19 cellular contexts compared by ENCODE assay signal in genomic region chr5:78543916-78544315, GRCh38.
DNase-seq lines count a peak whose midpoint lies in the region; ATAC-seq, FAIRE-seq and TF ChIP-seq lines count a peak whose summit lies in the region.
"Had no signal": no experiment of that assay in that cellular context is flagged by ENCODE, and none has a peak within 500 bp of the region (broad histone marks: within the 10 kb centered on the region; RNA-seq: fewer than 3 reads in every experiment).

No MANE protein-coding gene starts in this region.

- H4K91ac ChIP-seq in IMR-90 (ENCODE audit: insufficient read depth, low read depth, low read length) (no peak overlapping the region), H1 (replicated peaks; ENCODE audit: insufficient read length, low read length) (peak overlapping the region; percentile 36)

- peaks cover 23% of the 10 kb centered on the region for H3K36me3 Mint-ChIP-seq in osteocyte (ENCODE audit: unreplicated experiment)
- H3K36me3 Mint-ChIP-seq: CD4-positive, CD25-positive, alpha-beta regulatory T cell had no signal

- DNase-seq in NCI-H2171 treated with DMSO at 0.1 percent for 48 hours (lab: John Stamatoyannopoulos, UW) (peak; percentile 3), NCI-H2171 (lab: John Stamatoyannopoulos, UW) (no peak), IMR-90 (no peak), H1 (ENCODE audit: low read depth in 1 of 2, low spot score in 2 of 2) (no peak), osteocyte (ENCODE audit: extremely low spot score, unreplicated experiment) (peak; percentile 60), tibial nerve (ENCODE audit: low spot score in 2 of 2) (no peak), cerebellar cortex (ENCODE audit: low spot score) (no peak)
- DNase-seq: Karpas-422, MM.1S, NCI-H1092 treated with DMSO at 0.1 percent for 48 hours, NCI-H1694, NCI-H2107, NCI-H526 treated with DMSO at 0.1 percent for 48 hours had no signal

- no peak overlapping the region for H3K4me3 Mint-ChIP-seq in osteocyte (ENCODE audit: unreplicated experiment)
- H3K4me3 Mint-ChIP-seq: B cell; CD4-positive, CD25-positive, alpha-beta regulatory T cell had no signal

- H3K79me1 ChIP-seq in IMR-90 (ENCODE audit: low read depth in 1 of 2, low read length in 2 of 2): peaks cover 44 to 87% of the 10 kb centered on the region in 2 experiments
- peaks cover 2% of the 10 kb centered on the region; the same call in 1 of the 2 replicates for H3K79me1 ChIP-seq in H1 (ENCODE audit: low read depth, low read length)

- no peak overlapping the region for H2BK12ac ChIP-seq in H1 (ENCODE audit: low read depth, low read length)

- in situ Hi-C loops in IMR-90 (cut with MboI; ENCODE audit: low sequenced_read_pairs): no loop called here

- TF ChIP-seq RAD21 in IMR-90 (IDR thresholded peaks at IDR 0.05; ENCODE audit: low read length) (no peak), H1 (IDR thresholded peaks at IDR 0.05 in 1 of 2, conservative IDR thresholded peaks at IDR 0.05 in 1 of 2; ENCODE audit: low read depth in 2 of 2, low read length in 2 of 2) (no peak)

- H3K23ac ChIP-seq in IMR-90 (ENCODE audit: low read depth, low read length) (no peak overlapping the region), H1 (ENCODE audit: insufficient read length) (no peak overlapping the region)

- peaks cover 0 to 32% of the 10 kb centered on the region in 2 experiments; a peak in 3 of 4 replicates for H3K79me2 ChIP-seq in H1 (ENCODE audit: control insufficient read depth in 1 of 2, insufficient read depth in 2 of 2, low read length in 2 of 2)

- H2BK5ac ChIP-seq in IMR-90 (ENCODE audit: low read depth, low read length, poor library complexity, severe bottlenecking): no peak overlapping the region
- peak overlapping the region; percentile 13; the same call in 1 of the 2 replicates for H2BK5ac ChIP-seq in H1 (ENCODE audit: low read depth, low read length)

- no peak overlapping the region for H4K5ac ChIP-seq in IMR-90 (ENCODE audit: low read depth, low read length)
- no peak overlapping the region for H4K5ac ChIP-seq in H1 (ENCODE audit: insufficient read length, low read depth, low read length)

- H3K36me3 ChIP-seq in IMR-90 (ENCODE audit: control insufficient read depth, insufficient read depth, low read length) (peaks cover 9% of the 10 kb centered on the region), H1 (ENCODE audit: control insufficient read depth in 2 of 4, insufficient read depth in 4 of 4, low read length in 3 of 4) (no peaks in the 10 kb centered on the region), tibial nerve (no peaks in the 10 kb centered on the region)
- H3K36me3 ChIP-seq: HAP-1 had no signal

- H3K9ac ChIP-seq in IMR-90 (ENCODE audit: low read depth, low read length) (no peak overlapping the region), H1 (replicated peaks in 1 of 4; ENCODE audit: extremely low read depth in 1 of 4, low read depth in 3 of 4, low read length in 3 of 4) (no peak overlapping the region)

- no peaks in the 10 kb centered on the region for H3K27me3 Mint-ChIP-seq in osteocyte (ENCODE audit: unreplicated experiment)
- H3K27me3 Mint-ChIP-seq: B cell had no signal

- POLR2A ChIA-PET in IMR-90 (lab: Charles Lee; ENCODE audit: unreplicated experiment) (no interaction called here), H1 (lab: Charles Lee; ENCODE audit: partially characterized antibody) (no interaction called here)

- H3K4me1 ChIP-seq in IMR-90 (ENCODE audit: control insufficient read depth, insufficient read depth, low read length) (peaks cover 32% of the 10 kb centered on the region), H1 (replicated peaks in 1 of 4; ENCODE audit: control insufficient read depth in 3 of 4, insufficient read depth in 4 of 4, low read length in 3 of 4) (peaks cover 10 to 29% (median 17%) of the 10 kb centered on the region in 4 experiments), tibial nerve (peaks cover 0 to 90% (median 48%) of the 10 kb centered on the region in 4 donors)
- H3K4me1 ChIP-seq: HAP-1 had no signal

- H3K18ac ChIP-seq in IMR-90 (ENCODE audit: low read depth, low read length): no peak overlapping the region
- H3K18ac ChIP-seq in H1 (ENCODE audit: extremely low read depth, low read length): no peak overlapping the region

- TF ChIP-seq CTCF in IMR-90 (conservative IDR thresholded peaks at IDR 0.05; ENCODE audit: low read depth, low read length): no peak
- no peak for TF ChIP-seq CTCF in H1 (IDR thresholded peaks at IDR 0.05; ENCODE audit: control extremely low read depth in 1 of 3, insufficient read depth in 1 of 3, low read depth in 1 of 3, low read length in 3 of 3)
- no peak for TF ChIP-seq CTCF in osteocyte (IDR thresholded peaks at IDR 0.05)
- no peak for TF ChIP-seq CTCF in tibial nerve (IDR thresholded peaks at IDR 0.05)

- peaks cover 21% of the 10 kb centered on the region; the same call in 1 of the 2 replicates for H4K20me1 ChIP-seq in IMR-90 (ENCODE audit: insufficient read depth, low read length)
- no peaks in the 10 kb centered on the region for H4K20me1 ChIP-seq in H1 (replicated peaks in 1 of 2; ENCODE audit: control insufficient read depth in 1 of 2, insufficient read depth in 2 of 2, low read length in 2 of 2)

- H3K23me2 ChIP-seq in H1 (ENCODE audit: low read depth, low read length): no peaks in the 10 kb centered on the region; the same call in 1 of the 2 replicates

- H3K14ac ChIP-seq in IMR-90 (replicated peaks; ENCODE audit: low read depth, low read length): no peak overlapping the region
- H3K14ac ChIP-seq in H1 (ENCODE audit: insufficient read length): no peak overlapping the region

- TF ChIP-seq POLR2A in IMR-90 (IDR thresholded peaks at IDR 0.05; ENCODE audit: low read depth, low read length): no peak
- TF ChIP-seq POLR2A in H1 (IDR thresholded peaks at IDR 0.05; ENCODE audit: control extremely low read depth in 1 of 2, low read depth in 2 of 2, low read length in 2 of 2): no peak
- no peak for TF ChIP-seq POLR2A in tibial nerve (IDR thresholded peaks at IDR 0.05)

- dilution Hi-C loops in IMR-90 (cut with HindIII; ENCODE audit: low sequenced_read_pairs, unreplicated experiment): no loop called here

- CTCF ChIA-PET in IMR-90 (lab: Yijun Ruan, JAX) (interaction anchor here (1.1 kb wide), 1 partner anchor 83 kb away, joined by 4 read pairs; no protein-coding TSS in a partner anchor), H1 (lab: Charles Lee; ENCODE audit: partially characterized antibody) (interaction anchor here (0.9 to 2.0 kb wide), 7 partner anchors 9 to 355 kb away, joined by 3 to 9 read pairs (median 4); no protein-coding TSS in a partner anchor)

- H4K8ac ChIP-seq in IMR-90 (ENCODE audit: low read depth in 2 of 2, low read length in 2 of 2) (no peak overlapping the region), H1 (ENCODE audit: extremely low read depth, insufficient read depth, low read length) (no peak overlapping the region)

- H3K9me1 ChIP-seq in IMR-90 (ENCODE audit: insufficient read depth, low read length): peaks cover 30% of the 10 kb centered on the region

- H3K4me3 ChIP-seq in IMR-90 (ENCODE audit: insufficient read depth, low read depth, low read length) (no peak overlapping the region), H1 (ENCODE audit: extremely low read depth in 1 of 4, insufficient read depth in 2 of 4, low read depth in 3 of 4, low read length in 4 of 4) (no peak overlapping the region), tibial nerve (no peak overlapping the region)
- H3K4me3 ChIP-seq: HAP-1 had no signal

- H2AFZ ChIP-seq in IMR-90 (replicated peaks; ENCODE audit: low read length, poor library complexity) (no peak overlapping the region), H1 (ENCODE audit: low read length) (no peak overlapping the region)

- peak overlapping the region; percentile 64 for H3K27ac Mint-ChIP-seq in osteocyte (ENCODE audit: unreplicated experiment)
- H3K27ac Mint-ChIP-seq: B cell had no signal

- WGBS in IMR-90 (ENCODE audit: extremely low coverage in 2 of 2, insufficient read length in 1 of 2), 2 experiments: no CpG with 5 or more reads among the region's 1 CpG
- 80% methylated on average over 1 of the region's 1 CpG; no CpG with 5 or more reads in 1 of the 2 experiments for whole genome bisulfite sequencing in H1 (ENCODE audit: extremely low coverage in 1 of 2, insufficient coverage in 1 of 2, insufficient read length in 1 of 2, insufficient replicate concordance in 2 of 2, low coverage in 1 of 2, low lambda C conversion rate in 2 of 2, missing lambda C conversion rate in 1 of 2), 2 experiments
- WGBS in tibial nerve, 2 donors: 14 to 33% methylated on average over 1 of the region's 1 CpG

- peak overlapping the region; percentile 7; the same call in 1 of the 2 replicates for H2AK5ac ChIP-seq in IMR-90 (ENCODE audit: low read depth, low read length)
- H2AK5ac ChIP-seq in H1 (ENCODE audit: low read depth, low read length): no peak overlapping the region; the same call in 1 of the 2 replicates

- H3K9me3 Mint-ChIP-seq in osteocyte (ENCODE audit: unreplicated experiment): no peaks in the 10 kb centered on the region
- H3K9me3 Mint-ChIP-seq: CD4-positive, CD25-positive, alpha-beta regulatory T cell had no signal

- no peak overlapping the region for H2AK9ac ChIP-seq in IMR-90 (replicated peaks; ENCODE audit: low read depth, low read length, poor library complexity)

- no peak overlapping the region for H3K4me2 ChIP-seq in IMR-90 (ENCODE audit: low read depth, low read length)
- H3K4me2 ChIP-seq in H1 (ENCODE audit: insufficient read depth in 1 of 2, low read depth in 2 of 2, low read length in 2 of 2): peak overlapping the region; percentile 9 to 19; a peak in 2 of 4 replicates

- H3K9me3 ChIP-seq in IMR-90 (ENCODE audit: control insufficient read depth, insufficient read depth, low read length) (no peaks in the 10 kb centered on the region), H1 (ENCODE audit: insufficient read depth in 2 of 2, low read depth in 1 of 2, low read length in 1 of 2) (no peaks in the 10 kb centered on the region), tibial nerve (no peaks in the 10 kb centered on the region)
- H3K9me3 ChIP-seq: HAP-1 had no signal

- TF ChIP-seq EP300 in H1 (IDR thresholded peaks at IDR 0.05; ENCODE audit: borderline replicate concordance in 1 of 2, low read depth in 2 of 2, low read length in 2 of 2): no peak
- TF ChIP-seq EP300 in tibial nerve (IDR thresholded peaks at IDR 0.05): no peak

- no peak for FAIRE-seq in H1 (lab: Jason Lieb, UNC)
- FAIRE-seq: GM19239 had no signal

- ATAC-seq in IMR-90 (ENCODE audit: low read depth) (no peak), GM21529 (IDR thresholded peaks at IDR 0.05; ENCODE audit: unreplicated experiment) (no peak)

- H2BK15ac ChIP-seq in IMR-90 (ENCODE audit: low read depth, low read length) (0 out of 3 replicates have a peak overlapping the region, but pooled peaks have one; percentile 13), H1 (ENCODE audit: low read length) (0 out of 2 replicates have a peak overlapping the region, but pooled peaks have one; percentile 5)

- H2BK20ac ChIP-seq in IMR-90 (ENCODE audit: low read depth, low read length) (no peak overlapping the region), H1 (ENCODE audit: low read length) (no peak overlapping the region)

- H3K4ac ChIP-seq in IMR-90 (ENCODE audit: low read depth, low read length): 0 out of 2 replicates have a peak overlapping the region, but pooled peaks have one; percentile 15
- H3K4ac ChIP-seq in H1 (replicated peaks; ENCODE audit: insufficient read length, low read depth, low read length): peak overlapping the region; percentile 39

- no peak overlapping the region for H2BK120ac ChIP-seq in IMR-90 (ENCODE audit: low read depth, low read length)
- H2BK120ac ChIP-seq in H1 (replicated peaks; ENCODE audit: low read depth, low read length): no peak overlapping the region

- H3K4me1 Mint-ChIP-seq in osteocyte (ENCODE audit: unreplicated experiment): peaks cover 70% of the 10 kb centered on the region
- H3K4me1 Mint-ChIP-seq: CD4-positive, CD25-positive, alpha-beta regulatory T cell had no signal

- no peak overlapping the region for H3K27ac ChIP-seq in IMR-90 (ENCODE audit: insufficient read depth, low read length)
- 0 out of 2 replicates have a peak overlapping the region, but pooled peaks have one; percentile 51 for H3K27ac ChIP-seq in H1 (ENCODE audit: low read depth, low read length)
- peak overlapping the region in 1 of 4 donors; percentile 83 for H3K27ac ChIP-seq in tibial nerve
- H3K27ac ChIP-seq: 22Rv1 had no signal

- no peaks in the 10 kb centered on the region for H3K27me3 ChIP-seq in IMR-90 (ENCODE audit: control insufficient read depth, insufficient read depth, low read length)
- no peaks in the 10 kb centered on the region for H3K27me3 ChIP-seq in H1 (replicated peaks in 1 of 4; ENCODE audit: control insufficient read depth in 3 of 4, extremely low read depth in 1 of 4, insufficient read depth in 3 of 4, low read length in 3 of 4)
- H3K27me3 ChIP-seq in tibial nerve: no peaks in the 10 kb centered on the region

- BruUV-seq in IMR-90 (replicated peaks; lab: Mats Ljungman, UMichigan): no TSS peak

- H3K56ac ChIP-seq in IMR-90 (ENCODE audit: extremely low read depth, insufficient read depth, low read length): no peak overlapping the region
- no peak overlapping the region for H3K56ac ChIP-seq in H1 (replicated peaks; ENCODE audit: insufficient read length, low read depth, low read length)

- intact Hi-C loops in IMR-90 (cut with micrococcal nuclease): no loop called here

Comparison
In these comparisons a context has a peak if more than half of its experiments do, and no peak if none do; other contexts are left out.
1. DNase-seq: peak in NCI-H2171 treated with DMSO at 0.1 percent for 48 hours (single experiment) and osteocyte (single experiment); none in NCI-H2171 (single experiment), IMR-90 (single experiment), H1 (0 of 2), tibial nerve (0 of 2) and cerebellar cortex (single experiment).